Comparison of ENCODE assay signal across 8 cellular contexts in the genomic region with DNA sequence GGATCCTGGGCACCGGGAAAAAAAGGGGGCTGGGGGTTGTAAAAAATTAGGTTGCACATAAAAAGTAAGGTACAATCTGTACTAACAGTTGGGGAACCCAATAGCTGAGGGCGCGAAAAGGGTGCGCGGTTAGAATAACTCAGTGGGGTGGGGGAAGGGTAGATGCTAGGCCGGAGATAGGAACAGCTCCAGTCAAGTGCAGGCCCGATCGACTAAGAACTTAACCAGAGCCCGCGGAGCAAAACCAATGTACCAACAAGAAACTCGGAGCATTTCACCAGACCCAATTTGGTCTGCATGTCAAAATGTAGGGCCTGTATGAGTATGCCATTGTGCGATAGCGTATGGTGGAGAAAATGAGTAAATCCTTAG. TPM values are rescaled to one million over a fixed set of nuclear protein-coding genes. Genes with fewer than 3 reads are reported as not detected.
DNase-seq lines count a peak whose midpoint lies in the region; ATAC-seq and TF ChIP-seq lines count a peak whose summit lies in the region.

No MANE protein-coding gene starts in this region.

- H3K4me3 ChIP-seq in Loucy (ENCODE audit: low read length, poor library complexity, severe bottlenecking) (peak overlapping the region; percentile 100), lower lobe of right lung (peak overlapping the region; percentile 89)

- H3K4me1 ChIP-seq in Loucy (ENCODE audit: insufficient read depth, low read length, poor library complexity, severe bottlenecking) (peaks cover 47% of the 10 kb centered on the region), lower lobe of right lung (peaks cover 57% of the 10 kb centered on the region)

- H3K9me3 Mint-ChIP-seq in dendritic cell treated with granulocyte-macrophage colony-stimulating factor and Interleukin-4, amounts not matched to agents 40 ng/mL and 50 ng/mL, for 4 days = no peaks in the 10 kb centered on the region

- H3K9me2 ChIP-seq in Loucy (replicated peaks; ENCODE audit: low read depth, low read length) = no peaks in the 10 kb centered on the region

- no peak overlapping the region for H2AFZ ChIP-seq in Loucy (ENCODE audit: low read length)

- peak overlapping the region; percentile 97 for H3K27ac Mint-ChIP-seq in dendritic cell treated with granulocyte-macrophage colony-stimulating factor and Interleukin-4, amounts not matched to agents 40 ng/mL and 50 ng/mL, for 4 days

- peaks cover 92% of the 10 kb centered on the region for H3K79me2 ChIP-seq in Loucy (ENCODE audit: insufficient read depth, low read length)

- DNase-seq in Daoy (ENCODE audit: low read depth) (peak; percentile 9), lower lobe of right lung (no peak)
- DNase-seq in stimulated activated CD8-positive, alpha-beta memory T cell treated with anti-CD3 and anti-CD28 coated beads, Interleukin-12 subunit alpha, Interleukin-12 subunit beta, amount 100 ng/mL, for 24 hours (ENCODE audit: extremely low read depth) = peak; percentile 12

- TF ChIP-seq CTCF in Loucy (conservative IDR thresholded peaks at IDR 0.05; ENCODE audit: low read length) (no peak), VCaP (conservative IDR thresholded peaks at IDR 0.05) (no peak), lower lobe of right lung (IDR thresholded peaks at IDR 0.05) (no peak)

- H4K20me1 ChIP-seq in Loucy (ENCODE audit: insufficient read depth, low read length, poor library complexity, severe bottlenecking) = peaks cover 62% of the 10 kb centered on the region

- H3K4me1 Mint-ChIP-seq in dendritic cell treated with granulocyte-macrophage colony-stimulating factor and Interleukin-4, amounts not matched to agents 40 ng/mL and 50 ng/mL, for 4 days (ENCODE audit: low read depth) = peaks cover 48% of the 10 kb centered on the region

- H3K36me3 Mint-ChIP-seq in dendritic cell treated with granulocyte-macrophage colony-stimulating factor and Interleukin-4, amounts not matched to agents 40 ng/mL and 50 ng/mL, for 4 days (ENCODE audit: low read depth) = peaks cover 72% of the 10 kb centered on the region

- no peaks in the 10 kb centered on the region for H3K27me3 Mint-ChIP-seq in dendritic cell treated with granulocyte-macrophage colony-stimulating factor and Interleukin-4, amounts not matched to agents 40 ng/mL and 50 ng/mL, for 4 days

- H3K4me3 Mint-ChIP-seq in dendritic cell treated with granulocyte-macrophage colony-stimulating factor and Interleukin-4, amounts not matched to agents 40 ng/mL and 50 ng/mL, for 4 days = peak overlapping the region; percentile 86

- H3K9ac ChIP-seq in Loucy (ENCODE audit: low read depth, low read length, poor library complexity, severe bottlenecking) = peak overlapping the region; percentile 97

- H3K36me3 ChIP-seq in Loucy (ENCODE audit: insufficient read depth, low read length) (peaks cover 42% of the 10 kb centered on the region), lower lobe of right lung (peaks cover 16% of the 10 kb centered on the region)

- H3F3A ChIP-seq in Loucy (ENCODE audit: low read depth) = no peaks in the 10 kb centered on the region

- peak overlapping the region; percentile 91 for H3K4me2 ChIP-seq in Loucy (ENCODE audit: low read depth, low read length, poor library complexity, severe bottlenecking)

- H3K27ac ChIP-seq in VCaP = peak overlapping the region; percentile 98
- H3K27ac ChIP-seq in lower lobe of right lung = peak overlapping the region; percentile 99

- no peaks in the 10 kb centered on the region for H3K9me3 ChIP-seq in Loucy (ENCODE audit: insufficient read depth, low read depth, low read length)
- H3K9me3 ChIP-seq in lower lobe of right lung = no peaks in the 10 kb centered on the region

- intact Hi-C loops in dendritic cell treated with granulocyte-macrophage colony-stimulating factor and Interleukin-4, amounts not matched to agents 40 ng/mL and 50 ng/mL, for 4 days (cut with micrococcal nuclease) = loop anchor here (2.0 to 5.0 kb wide), 3 partner anchors 528 to 900 kb away; a partner anchor contains a TSS
- intact Hi-C loops in lower lobe of right lung (cut with DNase I) = loop anchor here (10.0 kb wide), 1 partner anchor 52 kb away; no protein-coding TSS in a partner anchor

- H3K27me3 ChIP-seq in Loucy (ENCODE audit: insufficient read depth, low read length, poor library complexity, severe bottlenecking) = peaks cover 15% of the 10 kb centered on the region
- H3K27me3 ChIP-seq in lower lobe of right lung (ENCODE audit: low read depth) = no peaks in the 10 kb centered on the region

- ATAC-seq in lower lobe of right lung = no peak
- ATAC-seq in GM21390 (IDR thresholded peaks at IDR 0.05; ENCODE audit: unreplicated experiment) = no peak
- ATAC-seq in GM21526 (IDR thresholded peaks at IDR 0.05; ENCODE audit: low FRiP score, unreplicated experiment) = no peak

RNA-seq across cellular contexts. Expression of a gene that starts 1.3 kb away (rescaled TPM):
- total RNA-seq in Daoy (2014; rRNA removed; shearing (Covaris generic)) = 38.6 and 40.2 TPM in 2 replicates
- 146 TPM for total RNA-seq in lower lobe of right lung

RNA-seq across cellular contexts. Expression of a gene that starts 57.8 kb away (rescaled TPM):
- 206 and 252 TPM in 2 replicates for total RNA-seq in Daoy (2014; rRNA removed; shearing (Covaris generic))
- 140 TPM for total RNA-seq in lower lobe of right lung

RNA-seq across cellular contexts. Expression of a gene that starts 57.9 kb away (rescaled TPM):
- total RNA-seq in Daoy (2014; rRNA removed; shearing (Covaris generic)) = 28.2 and 29.8 TPM in 2 replicates
- total RNA-seq in lower lobe of right lung = 23.7 TPM
